In the genomic region with DNA sequence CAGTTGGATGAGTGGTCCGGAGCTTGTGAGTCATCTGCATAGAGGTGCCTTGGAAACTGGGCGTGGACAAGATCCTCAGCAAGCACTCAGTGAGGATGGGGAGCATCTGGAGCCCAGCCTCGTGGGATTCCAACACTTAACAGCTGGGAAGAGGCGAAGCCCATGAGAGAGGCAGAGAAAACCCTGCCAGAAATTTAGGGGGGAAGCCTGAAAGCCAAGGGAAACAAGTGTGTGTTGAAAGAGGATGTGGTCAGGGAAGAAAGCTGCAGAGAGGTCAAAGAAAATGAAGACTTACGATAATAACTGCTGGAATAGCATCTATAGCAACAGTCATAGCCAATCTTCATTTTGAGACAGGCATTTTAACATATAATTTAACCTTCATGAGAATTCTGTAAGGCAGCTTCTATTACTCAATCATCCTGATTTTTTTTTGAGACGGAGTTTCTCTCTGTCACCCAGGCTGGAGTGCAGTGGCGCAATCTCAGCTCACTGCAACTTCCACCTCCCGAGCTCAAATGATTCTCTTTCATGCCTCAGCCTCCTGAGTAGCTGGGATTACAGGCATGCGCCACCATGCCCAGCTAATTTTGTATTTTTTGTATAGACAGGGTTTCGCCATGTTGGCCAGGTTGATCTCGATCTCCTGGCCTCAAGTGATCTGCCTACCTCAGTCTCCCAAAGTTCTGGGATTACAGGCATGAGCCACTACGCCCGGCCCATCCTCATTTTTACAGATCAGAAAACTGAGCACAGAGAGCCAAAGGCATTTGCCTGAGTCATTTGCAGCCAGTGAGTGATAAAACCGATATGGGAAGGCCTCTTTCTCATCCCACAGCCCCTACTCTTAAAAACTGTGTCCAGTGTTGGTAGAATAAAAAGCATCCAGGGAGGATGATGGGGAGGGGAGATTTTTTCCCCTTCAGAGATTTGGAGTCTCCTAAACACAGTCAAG, we compare ENCODE assay signal across 12 cellular contexts.
A peak's percentile ranks its signal among the peaks of the same experiment; 100 is the strongest.
DNase-seq lines count a peak whose midpoint lies in the region; ATAC-seq and TF ChIP-seq lines count a peak whose summit lies in the region.
"Had no signal": no experiment of that assay in that cellular context is flagged by ENCODE, and none has a peak within 500 bp of the region (broad histone marks: within the 10 kb centered on the region; RNA-seq: fewer than 3 reads in every experiment).

No MANE protein-coding gene starts in this region.

- ATAC-seq in upper lobe of right lung, result peak; percentile 42
- no peak for ATAC-seq in HG03095 (IDR thresholded peaks at IDR 0.05; ENCODE audit: unreplicated experiment)
- ATAC-seq: left lobe of liver had no signal

- in situ Hi-C loops in G401 (cut with HindIII; ENCODE audit: low sequenced_read_pairs), result no loop called here

- H3K4me3 ChIP-seq in breast epithelium (no peak overlapping the region), upper lobe of right lung (no peak overlapping the region)

- peaks cover 14% of the 10 kb centered on the region for H3K4me1 Mint-ChIP-seq in MCF 10A (ENCODE audit: insufficient read depth, unreplicated experiment)
- peaks cover 6% of the 10 kb centered on the region for H3K4me1 Mint-ChIP-seq in glutamatergic neuron (ENCODE audit: low read depth, unreplicated experiment)

- TF ChIP-seq POLR2A in breast epithelium (IDR thresholded peaks at IDR 0.05), result no peak

- DNase-seq in MCF 10A (ENCODE audit: unreplicated experiment) (peak; percentile 89), breast epithelium (ENCODE audit: low spot score in 2 of 2) (no peak), T1000 (lab: John Stamatoyannopoulos, UW) (peak; percentile 62), glutamatergic neuron (peak; percentile 37), upper lobe of right lung (no peak), HEK293T (ENCODE audit: extremely low spot score) (no peak), G401 (ENCODE audit: low spot score) (no peak)
- DNase-seq: BE2C, H7, NCI-H526 had no signal

- intact Hi-C loops in MCF 10A (cut with micrococcal nuclease) (no loop called here), breast epithelium (cut with DNase I; ENCODE audit: low total_unique reads) (no loop called here), upper lobe of right lung (cut with DNase I) (no loop called here)

- TF ChIP-seq CTCF in MCF 10A (IDR thresholded peaks at IDR 0.05; ENCODE audit: unreplicated experiment), result no peak
- no peak for TF ChIP-seq CTCF in breast epithelium (IDR thresholded peaks at IDR 0.05)
- no peak for TF ChIP-seq CTCF in glutamatergic neuron (IDR thresholded peaks at IDR 0.05; ENCODE audit: partially characterized antibody, unreplicated experiment)
- no peak for TF ChIP-seq CTCF in upper lobe of right lung (IDR thresholded peaks at IDR 0.05)

- H3K27me3 Mint-ChIP-seq in MCF 10A (ENCODE audit: insufficient read depth, unreplicated experiment) (no peaks in the 10 kb centered on the region), glutamatergic neuron (ENCODE audit: unreplicated experiment) (peaks cover 2% of the 10 kb centered on the region)

- POLR2A ChIA-PET in MCF 10A (lab: Yijun Ruan, JAX) (interaction anchor here (1.1 kb wide), 1 partner anchor 13 kb away, joined by 3 read pairs; no protein-coding TSS in a partner anchor), HEK293T (lab: Yijun Ruan, JAX) (no interaction called here)

- no peaks in the 10 kb centered on the region for H3K9me3 Mint-ChIP-seq in MCF 10A (ENCODE audit: unreplicated experiment)
- no peaks in the 10 kb centered on the region for H3K9me3 Mint-ChIP-seq in glutamatergic neuron (ENCODE audit: unreplicated experiment)

- H3K9me3 ChIP-seq in breast epithelium (no peaks in the 10 kb centered on the region), upper lobe of right lung (no peaks in the 10 kb centered on the region)
- H3K9me3 ChIP-seq: BE2C had no signal

- no peaks in the 10 kb centered on the region for H3K36me3 ChIP-seq in breast epithelium
- no peaks in the 10 kb centered on the region for H3K36me3 ChIP-seq in upper lobe of right lung

- CTCF ChIA-PET in MCF 10A (lab: Yijun Ruan, JAX) (interaction anchor here (0.5 to 1.3 kb wide), 2 partner anchors 20 to 62 kb away, joined by 3 to 9 read pairs; no protein-coding TSS in a partner anchor), HEK293T (lab: Yijun Ruan, JAX) (no interaction called here)

- H3K27ac ChIP-seq in breast epithelium (peak overlapping the region in 1 of 2 donors; percentile 12), upper lobe of right lung (peak overlapping the region; percentile 37)

- H3K4me3 Mint-ChIP-seq in MCF 10A (ENCODE audit: unreplicated experiment) (no peak overlapping the region), glutamatergic neuron (ENCODE audit: unreplicated experiment) (no peak overlapping the region)

- H3K4me1 ChIP-seq in breast epithelium (no peaks in the 10 kb centered on the region), upper lobe of right lung (peaks cover 5% of the 10 kb centered on the region)
- H3K4me1 ChIP-seq: BE2C had no signal

- no peaks in the 10 kb centered on the region for H3K36me3 Mint-ChIP-seq in MCF 10A (ENCODE audit: insufficient read depth, unreplicated experiment)
- H3K36me3 Mint-ChIP-seq in glutamatergic neuron (ENCODE audit: unreplicated experiment), result peaks cover 4% of the 10 kb centered on the region

- H3K27me3 ChIP-seq in breast epithelium (no peaks in the 10 kb centered on the region), upper lobe of right lung (no peaks in the 10 kb centered on the region)
- H3K27me3 ChIP-seq: BE2C had no signal

- no peak overlapping the region for H3K27ac Mint-ChIP-seq in MCF 10A (ENCODE audit: low read depth, unreplicated experiment)
- H3K27ac Mint-ChIP-seq in glutamatergic neuron (ENCODE audit: unreplicated experiment), result no peak overlapping the region

- BruUV-seq in MCF 10A (replicated peaks; lab: Mats Ljungman, UMichigan), result no TSS peak

TF ChIP-seq in HEK293T, 16 proteins besides CTCF, POLR2A, EP300 and RAD21:
- TF ChIP-seq L3MBTL2 (conservative IDR thresholded peaks at IDR 0.05) (no peak), CTBP1 (IDR thresholded peaks at IDR 0.05; ENCODE audit: borderline replicate concordance) (no peak), LEF1 (IDR thresholded peaks at IDR 0.05; ENCODE audit: borderline replicate concordance) (no peak), FOXM1 (IDR thresholded peaks at IDR 0.05; ENCODE audit: borderline replicate concordance) (no peak), HDGF (IDR thresholded peaks at IDR 0.05; ENCODE audit: borderline replicate concordance) (no peak), ELF4 (IDR thresholded peaks at IDR 0.05) (no peak), TARDBP (IDR thresholded peaks at IDR 0.05) (no peak), ARNT (IDR thresholded peaks at IDR 0.05) (no peak), FOXK2 (IDR thresholded peaks at IDR 0.05) (no peak)
- TF ChIP-seq, protein P1, sequence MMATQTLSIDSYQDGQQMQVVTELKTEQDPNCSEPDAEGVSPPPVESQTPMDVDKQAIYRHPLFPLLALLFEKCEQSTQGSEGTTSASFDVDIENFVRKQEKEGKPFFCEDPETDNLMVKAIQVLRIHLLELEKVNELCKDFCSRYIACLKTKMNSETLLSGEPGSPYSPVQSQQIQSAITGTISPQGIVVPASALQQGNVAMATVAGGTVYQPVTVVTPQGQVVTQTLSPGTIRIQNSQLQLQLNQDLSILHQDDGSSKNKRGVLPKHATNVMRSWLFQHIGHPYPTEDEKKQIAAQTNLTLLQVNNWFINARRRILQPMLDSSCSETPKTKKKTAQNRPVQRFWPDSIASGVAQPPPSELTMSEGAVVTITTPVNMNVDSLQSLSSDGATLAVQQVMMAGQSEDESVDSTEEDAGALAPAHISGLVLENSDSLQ (IDR thresholded peaks at IDR 0.05), result no peak
TF ChIP-seq in HEK293T: peak in this region for 0.

Comparison
In these comparisons a context has a peak if more than half of its experiments do, and no peak if none do; other contexts are left out.
1. DNase-seq: peak in MCF 10A (single experiment), T1000 (single experiment) and glutamatergic neuron (single experiment); none in breast epithelium (0 of 2), upper lobe of right lung (single experiment), HEK293T (single experiment) and G401 (single experiment).